Comparison of ENCODE assay signal across 8 cellular contexts in the genomic region with DNA sequence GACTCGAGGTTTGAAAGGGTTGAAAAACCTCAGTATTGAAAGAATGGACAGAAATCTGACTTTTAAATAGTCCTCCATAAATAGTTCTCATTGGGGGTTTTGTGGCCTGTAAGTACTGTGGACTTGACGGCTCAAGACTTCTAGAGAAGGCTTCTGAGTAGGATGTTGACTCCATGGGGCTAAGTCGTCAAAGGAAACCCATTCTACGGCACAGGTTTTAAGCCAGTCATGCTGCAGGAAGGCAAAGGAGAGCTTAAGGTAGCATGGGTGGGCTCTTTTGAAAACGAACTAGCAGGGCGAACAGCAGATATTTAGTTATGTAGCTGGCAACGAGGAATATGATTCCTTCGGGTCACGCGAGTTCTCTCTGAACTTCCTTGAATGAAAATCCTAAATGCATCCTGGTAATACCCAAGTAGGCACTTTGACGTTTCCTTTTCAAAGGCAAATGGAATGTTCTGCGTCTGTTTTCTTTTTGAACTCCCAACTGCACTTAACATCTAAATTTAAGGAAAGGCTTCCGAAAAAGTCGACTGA. TPM values are rescaled to one million over a fixed set of nuclear protein-coding genes. Genes with fewer than 3 reads are reported as not detected.
DNase-seq lines count a peak whose midpoint lies in the region; ATAC-seq and TF ChIP-seq lines count a peak whose summit lies in the region.

No MANE protein-coding gene starts in this region.

- TF ChIP-seq CTCF in WERI-Rb-1 (IDR thresholded peaks at IDR 0.05; ENCODE audit: low read depth, low read length) (no peak), glutamatergic neuron (IDR thresholded peaks at IDR 0.05; ENCODE audit: partially characterized antibody, unreplicated experiment) (no peak)

- H3K36me3 Mint-ChIP-seq in glutamatergic neuron (ENCODE audit: unreplicated experiment): no peaks in the 10 kb centered on the region
- H3K36me3 Mint-ChIP-seq in stimulated activated effector memory CD8-positive, alpha-beta T cell treated with anti-CD3 and anti-CD28 coated beads, Interleukin-12 subunit alpha, Interleukin-12 subunit beta, amount 100 ng/mL, for 72 hours: no peaks in the 10 kb centered on the region

- H3K27ac Mint-ChIP-seq in glutamatergic neuron (ENCODE audit: unreplicated experiment): peak overlapping the region; percentile 86
- H3K27ac Mint-ChIP-seq in stimulated activated effector memory CD8-positive, alpha-beta T cell treated with anti-CD3 and anti-CD28 coated beads, Interleukin-12 subunit alpha, Interleukin-12 subunit beta, amount 100 ng/mL, for 72 hours: no peak overlapping the region

- no peak overlapping the region for H3K27ac ChIP-seq in WERI-Rb-1

- 0 out of 2 replicates have a peak, but pooled peaks cover 3% of the 10 kb centered on the region for H3K36me3 ChIP-seq in WERI-Rb-1

- H3K4me3 Mint-ChIP-seq in glutamatergic neuron (ENCODE audit: unreplicated experiment): peak overlapping the region; percentile 92
- peak overlapping the region; percentile 92 for H3K4me3 Mint-ChIP-seq in stimulated activated effector memory CD8-positive, alpha-beta T cell treated with anti-CD3 and anti-CD28 coated beads, Interleukin-12 subunit alpha, Interleukin-12 subunit beta, amount 100 ng/mL, for 72 hours

- peaks cover 20% of the 10 kb centered on the region for H3K4me1 Mint-ChIP-seq in glutamatergic neuron (ENCODE audit: low read depth, unreplicated experiment)
- H3K4me1 Mint-ChIP-seq in stimulated activated effector memory CD8-positive, alpha-beta T cell treated with anti-CD3 and anti-CD28 coated beads, Interleukin-12 subunit alpha, Interleukin-12 subunit beta, amount 100 ng/mL, for 72 hours: peaks cover 30% of the 10 kb centered on the region

- peaks cover 15% of the 10 kb centered on the region for H3K27me3 Mint-ChIP-seq in glutamatergic neuron (ENCODE audit: unreplicated experiment)

- ATAC-seq in stimulated activated effector memory CD8-positive, alpha-beta T cell treated with anti-CD3 and anti-CD28 coated beads, Interleukin-12 subunit alpha, Interleukin-12 subunit beta, amount 100 ng/mL, for 72 hours: no peak
- ATAC-seq in GM19023 (IDR thresholded peaks at IDR 0.05; ENCODE audit: unreplicated experiment): no peak

- H3K4me3 ChIP-seq in WERI-Rb-1 (ENCODE audit: low read depth, low read length): peak overlapping the region; percentile 76

- H3K9me3 Mint-ChIP-seq in glutamatergic neuron (ENCODE audit: unreplicated experiment): peaks cover 18% of the 10 kb centered on the region
- no peaks in the 10 kb centered on the region for H3K9me3 Mint-ChIP-seq in stimulated activated effector memory CD8-positive, alpha-beta T cell treated with anti-CD3 and anti-CD28 coated beads, Interleukin-12 subunit alpha, Interleukin-12 subunit beta, amount 100 ng/mL, for 72 hours

- no peaks in the 10 kb centered on the region for H3K9me3 ChIP-seq in WERI-Rb-1 (ENCODE audit: severe bottlenecking)

- no peaks in the 10 kb centered on the region for H3K27me3 ChIP-seq in WERI-Rb-1 (ENCODE audit: insufficient read depth, low read depth, severe bottlenecking)

- peak; percentile 17 for DNase-seq in NCI-H345 treated with DMSO at 0.1 percent for 48 hours (lab: John Stamatoyannopoulos, UW; ENCODE audit: unreplicated experiment)
- DNase-seq in NCI-H345 (lab: John Stamatoyannopoulos, UW): no peak
- DNase-seq in WERI-Rb-1: no peak
- no peak for DNase-seq in glutamatergic neuron
- DNase-seq in stimulated activated effector memory CD8-positive, alpha-beta T cell treated with anti-CD3 and anti-CD28 coated beads, Interleukin-12 subunit alpha, Interleukin-12 subunit beta, amount 100 ng/mL, for 72 hours (ENCODE audit: low spot score in 2 of 2): no peak
- DNase-seq in UCSD-AML1 (lab: John Stamatoyannopoulos, UW; ENCODE audit: unreplicated experiment): no peak
- DNase-seq in NOMO-1 (lab: John Stamatoyannopoulos, UW; ENCODE audit: unreplicated experiment in 2 of 2): no peak

RNA-seq across cellular contexts. Expression of gene NEDD4L, which starts 1.1 kb away (rescaled TPM):
- 209 TPM for total RNA-seq in glutamatergic neuron (ENCODE audit: unreplicated experiment)
